Comparison of ENCODE assay signal across 10 cellular contexts in genomic region chr10:46544989-46545791, GRCh38.
A peak's percentile ranks its signal among the peaks of the same experiment; 100 is the strongest.
DNase-seq lines count a peak whose midpoint lies in the region; ATAC-seq and TF ChIP-seq lines count a peak whose summit lies in the region.
"Had no signal": no experiment of that assay in that cellular context is flagged by ENCODE, and none has a peak within 500 bp of the region (broad histone marks: within the 10 kb centered on the region; RNA-seq: fewer than 3 reads in every experiment).

No MANE protein-coding gene starts in this region.

- DNase-seq in AG08395 (ENCODE audit: low spot score): peak; percentile 60
- peak; percentile 73 for DNase-seq in hepatic stellate cell (ENCODE audit: low spot score)
- DNase-seq in HK-2 (ENCODE audit: unreplicated experiment): no peak
- DNase-seq in NCI-H128 (lab: John Stamatoyannopoulos, UW; ENCODE audit: unreplicated experiment): no peak

- no peak overlapping the region for H3K4me3 ChIP-seq in WI38 (ENCODE audit: low read depth, low read length)
- H3K4me3 ChIP-seq: HAP-1, skin epidermis had no signal

- TF ChIP-seq CTCF in WI38 (IDR thresholded peaks at IDR 0.05; ENCODE audit: low read depth, low read length): peak; percentile 70

- ATAC-seq in GM19372 (IDR thresholded peaks at IDR 0.05; ENCODE audit: low read depth, unreplicated experiment) (peak; percentile 45), GM21381 (IDR thresholded peaks at IDR 0.05; ENCODE audit: unreplicated experiment) (no peak), HG03139 (IDR thresholded peaks at IDR 0.05; ENCODE audit: unreplicated experiment) (no peak)

Comparison
In these comparisons a context has a peak if more than half of its experiments do, and no peak if none do; other contexts are left out.
1. DNase-seq: peak in AG08395 (single experiment) and hepatic stellate cell (single experiment); none in HK-2 (single experiment) and NCI-H128 (single experiment).